In genomic region chr17:76241205-76241539, GRCh38 we compare ENCODE assay signal across 8 cellular contexts. TPM values are rescaled to one million over a fixed set of nuclear protein-coding genes. Genes with fewer than 3 reads are reported as not detected.
DNase-seq lines count a peak whose midpoint lies in the region; ATAC-seq, FAIRE-seq and TF ChIP-seq lines count a peak whose summit lies in the region.

No MANE protein-coding gene starts in this region.

- no peaks in the 10 kb centered on the region for H4K20me1 ChIP-seq in DOHH2 (ENCODE audit: control insufficient read depth, insufficient read depth, low read depth, low read length)

- TF ChIP-seq CTCF in DOHH2 (IDR thresholded peaks at IDR 0.05; ENCODE audit: low read depth, low read length, poor library complexity, severe bottlenecking) (no peak), VCaP (conservative IDR thresholded peaks at IDR 0.05) (no peak)

- peak; percentile 50 for ATAC-seq in Right ventricle myocardium superior (ENCODE audit: poor library complexity)
- no peak for ATAC-seq in GM18909 (IDR thresholded peaks at IDR 0.05; ENCODE audit: poor library complexity, unreplicated experiment)

- peak overlapping the region; percentile 51 for H3K4me2 ChIP-seq in DOHH2 (ENCODE audit: low read length)

- no peaks in the 10 kb centered on the region for H3K9me2 ChIP-seq in DOHH2 (replicated peaks; ENCODE audit: control insufficient read depth, low read length)

- no peaks in the 10 kb centered on the region for H3K9me3 ChIP-seq in DOHH2 (ENCODE audit: control insufficient read depth, insufficient read depth, low read length)

- peak; percentile 56 for DNase-seq in Right ventricle myocardium superior
- DNase-seq in pons (ENCODE audit: low spot score), result peak; percentile 30
- no peak for DNase-seq in H54 (ENCODE audit: insufficient read length, low spot score)
- no peak for DNase-seq in COLO668 (lab: John Stamatoyannopoulos, UW; ENCODE audit: unreplicated experiment)
- no peak for DNase-seq in NCI-H1694 treated with DMSO at 0.1 percent for 48 hours (lab: John Stamatoyannopoulos, UW)

- no peak for FAIRE-seq in H54 (lab: Jason Lieb, UNC)

- peaks cover 4% of the 10 kb centered on the region for H3K4me1 ChIP-seq in DOHH2 (ENCODE audit: control insufficient read depth, low read length)

- H3K36me3 ChIP-seq in DOHH2 (ENCODE audit: control insufficient read depth, low read length), result no peaks in the 10 kb centered on the region

- peaks cover 55% of the 10 kb centered on the region for H3K27me3 ChIP-seq in DOHH2 (ENCODE audit: control insufficient read depth, low read length)

- H3K27ac ChIP-seq in DOHH2 (ENCODE audit: low read depth, low read length) (no peak overlapping the region), VCaP (peak overlapping the region; percentile 79)

- no peaks in the 10 kb centered on the region for H3K79me2 ChIP-seq in DOHH2 (ENCODE audit: control insufficient read depth, low read length)

- H3F3A ChIP-seq in DOHH2 (ENCODE audit: control insufficient read depth, insufficient read depth), result no peaks in the 10 kb centered on the region

- TF ChIP-seq POLR2A in H54 (IDR thresholded peaks at IDR 0.05; ENCODE audit: low read depth, low read length), result no peak

- intact Hi-C loops in Right ventricle myocardium superior (cut with DNase I), result no loop called here

- H3K4me3 ChIP-seq in DOHH2 (ENCODE audit: low read length), result no peak overlapping the region

RNA-seq across cellular contexts. Expression of gene RNF157, which starts 0.9 kb away (rescaled TPM):
- total RNA-seq in Right ventricle myocardium superior, result 18.5 TPM

RNA-seq across cellular contexts. Expression of gene UBALD2, which starts 24.0 kb away (rescaled TPM):
- 28.1 TPM for total RNA-seq in Right ventricle myocardium superior

Comparison
In these comparisons a context has a peak if more than half of its experiments do, and no peak if none do; other contexts are left out.
1. DNase-seq: peak in Right ventricle myocardium superior (single experiment) and pons (single experiment); none in H54 (single experiment), COLO668 (single experiment) and NCI-H1694 treated with DMSO at 0.1 percent for 48 hours (single experiment).